8 cellular contexts compared by ENCODE assay signal in genomic region chr6:108293527-108294296, GRCh38. TPM values are rescaled to one million over a fixed set of nuclear protein-coding genes. Genes with fewer than 3 reads are reported as not detected.
A peak's percentile ranks its signal among the peaks of the same experiment; 100 is the strongest.
DNase-seq lines count a peak whose midpoint lies in the region; ATAC-seq and TF ChIP-seq lines count a peak whose summit lies in the region.

No MANE protein-coding gene starts in this region.

- H3K4me1 Mint-ChIP-seq in activated naive CD4-positive, alpha-beta T cell treated with anti-CD3 and anti-CD28 coated beads for 36 hours (ENCODE audit: low read depth) = peaks cover 15% of the 10 kb centered on the region
- peaks cover 10% of the 10 kb centered on the region for H3K4me1 Mint-ChIP-seq in activated naive CD8-positive, alpha-beta T cell treated with anti-CD3 and anti-CD28 coated beads for 36 hours

- no peaks in the 10 kb centered on the region for H3K36me3 ChIP-seq in left lung
- H3K36me3 ChIP-seq in thymus (ENCODE audit: control insufficient read depth, insufficient read depth) = no peaks in the 10 kb centered on the region

- H3K27ac ChIP-seq in left lung (peak overlapping the region; percentile 96 to 99), thymus (ENCODE audit: low read depth) (no peak overlapping the region)

- TF ChIP-seq CTCF in left lung (IDR thresholded peaks at IDR 0.05) = no peak

- no peaks in the 10 kb centered on the region for H3K27me3 Mint-ChIP-seq in activated naive CD4-positive, alpha-beta T cell treated with anti-CD3 and anti-CD28 coated beads for 36 hours (ENCODE audit: low read depth)
- H3K27me3 Mint-ChIP-seq in activated naive CD8-positive, alpha-beta T cell treated with anti-CD3 and anti-CD28 coated beads for 36 hours = no peaks in the 10 kb centered on the region

- DNase-seq in activated naive CD4-positive, alpha-beta T cell treated with anti-CD3 and anti-CD28 coated beads for 36 hours = no peak
- no peak for DNase-seq in activated naive CD4-positive, alpha-beta T cell treated with Interleukin-2 at 50 U/mL for 16 hours
- DNase-seq in activated naive CD8-positive, alpha-beta T cell treated with anti-CD3 and anti-CD28 coated beads for 36 hours = no peak
- DNase-seq in left lung (no peak), cortex of kidney (lab: John Stamatoyannopoulos, UW) (no peak), HuH-7.5 (ENCODE audit: low spot score) (no peak), DMS153 (lab: John Stamatoyannopoulos, UW) (no peak)

- no peaks in the 10 kb centered on the region for H3K9me3 ChIP-seq in left lung
- no peaks in the 10 kb centered on the region for H3K9me3 ChIP-seq in thymus (ENCODE audit: control insufficient read depth)

- CTCF ChIA-PET in activated naive CD4-positive, alpha-beta T cell treated with anti-CD3 and anti-CD28 coated beads for 36 hours (lab: Charles Lee) = no interaction called here

- H3K4me1 ChIP-seq in left lung = peaks cover 5 to 15% of the 10 kb centered on the region in 2 donors
- peaks cover 5% of the 10 kb centered on the region for H3K4me1 ChIP-seq in thymus (ENCODE audit: control insufficient read depth, insufficient read depth, low read length)

- intact Hi-C loops in activated naive CD4-positive, alpha-beta T cell treated with anti-CD3 and anti-CD28 coated beads for 36 hours (cut with micrococcal nuclease) = loop anchor here (1.0 to 10.0 kb wide), 6 partner anchors 32 to 1179 kb away; partner anchors contain the start of genes BEND3, PDSS2 and SNX3
- intact Hi-C loops in left lung (cut with DNase I) = no loop called here

- H3K36me3 Mint-ChIP-seq in activated naive CD4-positive, alpha-beta T cell treated with anti-CD3 and anti-CD28 coated beads for 36 hours (ENCODE audit: low read depth) = peaks cover 3% of the 10 kb centered on the region
- H3K36me3 Mint-ChIP-seq in activated naive CD8-positive, alpha-beta T cell treated with anti-CD3 and anti-CD28 coated beads for 36 hours = peaks cover 2% of the 10 kb centered on the region

- 95% methylated on average over 19 of the region's 19 CpGs for WGBS in thymus

- H3K4me3 Mint-ChIP-seq in activated naive CD4-positive, alpha-beta T cell treated with anti-CD3 and anti-CD28 coated beads for 36 hours = peak overlapping the region; percentile 99
- peak overlapping the region; percentile 92 for H3K4me3 Mint-ChIP-seq in activated naive CD8-positive, alpha-beta T cell treated with anti-CD3 and anti-CD28 coated beads for 36 hours

- H3K27me3 ChIP-seq in left lung (no peaks in the 10 kb centered on the region), thymus (ENCODE audit: control insufficient read depth, insufficient read depth) (no peaks in the 10 kb centered on the region)

- no peaks in the 10 kb centered on the region for H3K9me3 Mint-ChIP-seq in activated naive CD4-positive, alpha-beta T cell treated with anti-CD3 and anti-CD28 coated beads for 36 hours
- H3K9me3 Mint-ChIP-seq in activated naive CD8-positive, alpha-beta T cell treated with anti-CD3 and anti-CD28 coated beads for 36 hours = no peaks in the 10 kb centered on the region

- H3K4me3 ChIP-seq in left lung (peak overlapping the region; percentile 86 to 88), thymus (ENCODE audit: low read length) (peak overlapping the region; percentile 95)

- peak overlapping the region; percentile 100 for H3K27ac Mint-ChIP-seq in activated naive CD4-positive, alpha-beta T cell treated with anti-CD3 and anti-CD28 coated beads for 36 hours
- H3K27ac Mint-ChIP-seq in activated naive CD8-positive, alpha-beta T cell treated with anti-CD3 and anti-CD28 coated beads for 36 hours = peak overlapping the region; percentile 99

- no peak for ATAC-seq in left lung

RNA-seq across cellular contexts. Expression of gene AFG1L, which starts 1.1 kb away (rescaled TPM):
- 1 to 10 TPM; 5.4 to 5.9 TPM for total RNA-seq in activated naive CD4-positive, alpha-beta T cell treated with anti-CD3 and anti-CD28 coated beads for 36 hours
- total RNA-seq in activated naive CD8-positive, alpha-beta T cell treated with anti-CD3 and anti-CD28 coated beads for 36 hours = 1 to 10 TPM; 4.0 to 4.6 TPM
- total RNA-seq in left lung = 10 to 100 TPM in 1 of 2 donors, 1 to 10 TPM in 1; 9.3 to 10.2 TPM
- 3.9 TPM for polyA plus RNA-seq in thymus

RNA-seq across cellular contexts. Expression of gene SNX3, which starts 32.9 kb away (rescaled TPM):
- total RNA-seq in activated naive CD4-positive, alpha-beta T cell treated with anti-CD3 and anti-CD28 coated beads for 36 hours = 10 to 100 TPM; 59.9 to 65.7 TPM
- total RNA-seq in activated naive CD8-positive, alpha-beta T cell treated with anti-CD3 and anti-CD28 coated beads for 36 hours = 10 to 100 TPM; 75.0 to 81.6 TPM
- 100 to 1,000 TPM; 196 to 214 TPM for total RNA-seq in left lung
- 273 TPM for polyA plus RNA-seq in thymus
